In genomic region chr17:35212668-35213067, GRCh38 we compare ENCODE assay signal across 1 cellular context.
TF ChIP-seq lines count a peak whose summit lies in the region.

No MANE protein-coding gene starts in this region.

TF ChIP-seq in GM12878, 131 proteins besides CTCF, POLR2A, EP300 and RAD21:
- TF ChIP-seq ZBTB40 (IDR thresholded peaks at IDR 0.05; ENCODE audit: borderline replicate concordance) = no peak
- TF ChIP-seq, protein P1, sequence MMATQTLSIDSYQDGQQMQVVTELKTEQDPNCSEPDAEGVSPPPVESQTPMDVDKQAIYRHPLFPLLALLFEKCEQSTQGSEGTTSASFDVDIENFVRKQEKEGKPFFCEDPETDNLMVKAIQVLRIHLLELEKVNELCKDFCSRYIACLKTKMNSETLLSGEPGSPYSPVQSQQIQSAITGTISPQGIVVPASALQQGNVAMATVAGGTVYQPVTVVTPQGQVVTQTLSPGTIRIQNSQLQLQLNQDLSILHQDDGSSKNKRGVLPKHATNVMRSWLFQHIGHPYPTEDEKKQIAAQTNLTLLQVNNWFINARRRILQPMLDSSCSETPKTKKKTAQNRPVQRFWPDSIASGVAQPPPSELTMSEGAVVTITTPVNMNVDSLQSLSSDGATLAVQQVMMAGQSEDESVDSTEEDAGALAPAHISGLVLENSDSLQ (IDR thresholded peaks at IDR 0.05) = 0 out of 2 replicates have a peak, but pooled peaks have one; percentile 11
